ENCODE assay signal across 1 cellular context in genomic region chr3:171055336-171056178, GRCh38.
A peak's percentile ranks its signal among the peaks of the same experiment; 100 is the strongest.
TF ChIP-seq lines count a peak whose summit lies in the region.

No MANE protein-coding gene starts in this region.

TF ChIP-seq in HepG2, 621 proteins besides CTCF, POLR2A, EP300 and RAD21 (continued from another document and continues in another):
- TF ChIP-seq ZNF639 (CRISPR knock-in tag; conservative IDR thresholded peaks at IDR 0.05) (no peak), SP5 (CRISPR knock-in tag; IDR thresholded peaks at IDR 0.05; ENCODE audit: borderline replicate concordance, low read depth) (0 out of 2 replicates have a peak, but pooled peaks have one; percentile 28), CEBPG (CRISPR knock-in tag; IDR thresholded peaks at IDR 0.05) (peak; percentile 27; the same call in 1 of the 2 replicates), MIXL1 (CRISPR knock-in tag; IDR thresholded peaks at IDR 0.05) (0 out of 2 replicates have a peak, but pooled peaks have one; percentile 34), ETV5 (CRISPR knock-in tag; IDR thresholded peaks at IDR 0.05; ENCODE audit: borderline replicate concordance) (no peak; the same call in 1 of the 2 replicates), ZNF569 (CRISPR knock-in tag; IDR thresholded peaks at IDR 0.05; ENCODE audit: borderline replicate concordance) (no peak), SMAD3 (CRISPR knock-in tag; IDR thresholded peaks at IDR 0.05) (no peak), RORA (CRISPR knock-in tag; IDR thresholded peaks at IDR 0.05) (no peak), ZGPAT (CRISPR knock-in tag; IDR thresholded peaks at IDR 0.05) (peak; percentile 53; the same call in 1 of the 2 replicates), ZNF816 (CRISPR knock-in tag; IDR thresholded peaks at IDR 0.05; ENCODE audit: borderline replicate concordance) (no peak), NFYC (CRISPR knock-in tag; IDR thresholded peaks at IDR 0.05) (no peak), ZSCAN30 (CRISPR knock-in tag; IDR thresholded peaks at IDR 0.05) (no peak), ZNF34 (CRISPR knock-in tag; IDR thresholded peaks at IDR 0.05; ENCODE audit: borderline replicate concordance) (no peak), HOMEZ (CRISPR knock-in tag; IDR thresholded peaks at IDR 0.05; ENCODE audit: low read depth) (0 out of 2 replicates have a peak, but pooled peaks have one; percentile 61), ZNF496 (CRISPR knock-in tag; IDR thresholded peaks at IDR 0.05; ENCODE audit: insufficient replicate concordance) (no peak), ATF3 (CRISPR knock-in tag; IDR thresholded peaks at IDR 0.05) (no peak), SNRNP70 (IDR thresholded peaks at IDR 0.05; ENCODE audit: low read depth, low read length) (no peak), SMYD3 (CRISPR knock-in tag; IDR thresholded peaks at IDR 0.05) (no peak), TERF1 (CRISPR knock-in tag; IDR thresholded peaks at IDR 0.05) (no peak), HNF1A (IDR thresholded peaks at IDR 0.05; ENCODE audit: low read depth) (0 out of 2 replicates have a peak, but pooled peaks have one; percentile 29), HNF1A (CRISPR knock-in tag; IDR thresholded peaks at IDR 0.05; ENCODE audit: borderline replicate concordance) (no peak; the same call in 1 of the 2 replicates), ZBTB8A (CRISPR knock-in tag; IDR thresholded peaks at IDR 0.05; ENCODE audit: borderline replicate concordance, low read depth) (no peak), ZNF3 (CRISPR knock-in tag; IDR thresholded peaks at IDR 0.05) (no peak), ZNF274 (CRISPR knock-in tag; IDR thresholded peaks at IDR 0.05) (no peak), TCF7L2 (IDR thresholded peaks at IDR 0.05; ENCODE audit: low read depth, low read length) (no peak), AGO2 (optimal IDR thresholded peaks at IDR 0.05; ENCODE audit: low read depth, low read length) (no peak), SKIL (CRISPR knock-in tag; IDR thresholded peaks at IDR 0.05; ENCODE audit: borderline replicate concordance) (no peak), ZNF574 (CRISPR knock-in tag; IDR thresholded peaks at IDR 0.05) (no peak), FIP1L1 (IDR thresholded peaks at IDR 0.05; ENCODE audit: borderline replicate concordance, insufficient read depth, low read depth, low read length) (no peak), ZNF275 (CRISPR knock-in tag; IDR thresholded peaks at IDR 0.05; ENCODE audit: borderline replicate concordance) (no peak), ZIK1 (CRISPR knock-in tag; IDR thresholded peaks at IDR 0.05; ENCODE audit: borderline replicate concordance, low read depth) (no peak), PLRG1 (conservative IDR thresholded peaks at IDR 0.05) (no peak), ZNF224 (CRISPR knock-in tag; IDR thresholded peaks at IDR 0.05) (no peak), MEIS2 (CRISPR knock-in tag; IDR thresholded peaks at IDR 0.05) (no peak), NFATC3 (CRISPR knock-in tag; IDR thresholded peaks at IDR 0.05) (no peak), NFAT5 (CRISPR knock-in tag; IDR thresholded peaks at IDR 0.05) (no peak), TAF1 (CRISPR knock-in tag; IDR thresholded peaks at IDR 0.05) (no peak), KAT2B (IDR thresholded peaks at IDR 0.05; ENCODE audit: borderline replicate concordance, low read depth, low read length) (no peak)
